19 cellular contexts compared by ENCODE assay signal in the genomic region with DNA sequence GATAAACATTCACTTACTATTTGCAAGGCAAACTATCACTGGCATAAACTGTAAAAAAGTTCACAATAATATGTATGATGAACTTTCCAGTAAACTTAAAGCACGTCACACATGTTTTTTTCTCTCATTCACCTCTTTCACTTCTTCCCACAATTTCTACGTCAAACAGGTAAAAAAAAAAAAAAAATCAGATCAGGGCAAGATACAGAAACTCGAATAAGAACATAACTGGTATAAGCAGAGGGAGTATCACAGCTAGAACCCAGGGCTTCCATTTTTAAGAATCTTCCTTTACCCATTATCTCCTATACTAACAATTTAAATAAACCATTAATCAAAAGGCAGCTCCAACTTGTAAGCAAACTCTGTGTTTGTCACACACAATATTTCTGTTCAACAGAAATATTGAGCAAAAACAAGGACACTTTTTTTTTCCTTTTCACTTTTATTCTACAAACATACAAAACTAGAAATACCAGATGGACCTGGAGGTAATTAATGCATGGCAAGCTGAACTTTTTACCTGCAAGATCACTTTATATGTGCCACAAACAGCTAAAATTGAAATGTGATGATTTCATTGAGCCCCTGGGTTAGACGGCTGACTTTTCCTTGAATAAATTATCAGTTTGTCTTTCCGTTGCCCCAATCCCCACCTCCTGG. TPM values are rescaled to one million over a fixed set of nuclear protein-coding genes. Genes with fewer than 3 reads are reported as not detected.
DNase-seq lines count a peak whose midpoint lies in the region; ATAC-seq and TF ChIP-seq lines count a peak whose summit lies in the region.
"Had no signal": no experiment of that assay in that cellular context is flagged by ENCODE, and none has a peak within 500 bp of the region (broad histone marks: within the 10 kb centered on the region; RNA-seq: fewer than 3 reads in every experiment).

No MANE protein-coding gene starts in this region.

- ATAC-seq in HG02763 (IDR thresholded peaks at IDR 0.05; ENCODE audit: unreplicated experiment) = no peak
- ATAC-seq: effector memory CD8-positive, alpha-beta T cell; K562 had no signal

- no peaks in the 10 kb centered on the region for H3K9me3 ChIP-seq in prostate gland
- H3K9me3 ChIP-seq: ascending aorta, left ventricle myocardium inferior, testis had no signal

- no peaks in the 10 kb centered on the region for H3K27me3 Mint-ChIP-seq in activated naive CD4-positive, alpha-beta T cell treated with anti-CD3 and anti-CD28 coated beads for 36 hours (ENCODE audit: low read depth)
- H3K27me3 Mint-ChIP-seq in activated naive CD4-positive, alpha-beta T cell treated with anti-CD3 and anti-CD28 coated beads, Interleukin-2, amount 10 ng/mL, durations not matched to agents 7 days and 5 days = peaks cover 9% of the 10 kb centered on the region
- no peaks in the 10 kb centered on the region for H3K27me3 Mint-ChIP-seq in activated T-helper 2 cell treated with anti-CD3 and anti-CD28 coated beads, Interferon-gamma antibody, Interleukin-2, Interleukin-4, amounts not matched to agents 10 μg/mL and 5 μg/mL and 100 μg/mL, durations not matched to agents 14 hours and 24 hours and 36 hours (ENCODE audit: low read depth)

- no peaks in the 10 kb centered on the region for H3K36me3 Mint-ChIP-seq in activated naive CD4-positive, alpha-beta T cell treated with anti-CD3 and anti-CD28 coated beads for 36 hours (ENCODE audit: low read depth)
- H3K36me3 Mint-ChIP-seq in activated naive CD4-positive, alpha-beta T cell treated with anti-CD3 and anti-CD28 coated beads, Interleukin-2, amount 10 ng/mL, durations not matched to agents 7 days and 5 days = no peaks in the 10 kb centered on the region
- H3K36me3 Mint-ChIP-seq in activated T-helper 2 cell treated with anti-CD3 and anti-CD28 coated beads, Interferon-gamma antibody, Interleukin-2, Interleukin-4, amounts not matched to agents 10 μg/mL and 5 μg/mL and 100 μg/mL, durations not matched to agents 14 hours and 24 hours and 36 hours (ENCODE audit: low read depth) = peaks cover 4% of the 10 kb centered on the region
- H3K36me3 Mint-ChIP-seq: CD8-positive, alpha-beta memory T cell had no signal

- intact Hi-C loops in activated naive CD4-positive, alpha-beta T cell treated with anti-CD3 and anti-CD28 coated beads for 36 hours (cut with micrococcal nuclease) = loop anchor here (2.0 to 5.0 kb wide), 2 partner anchors 71 to 150 kb away; no protein-coding TSS in a partner anchor
- intact Hi-C loops in activated T-helper 2 cell treated with anti-CD3 and anti-CD28 coated beads, Interferon-gamma antibody, Interleukin-2, Interleukin-4, amounts not matched to agents 10 μg/mL and 5 μg/mL and 100 μg/mL, durations not matched to agents 14 hours and 24 hours and 36 hours (cut with micrococcal nuclease) = loop anchor here (1.0 to 10.0 kb wide), 10 partner anchors 20 to 501 kb away; no protein-coding TSS in a partner anchor
- intact Hi-C loops in prostate gland (cut with DNase I) = no loop called here

- no peak for TF ChIP-seq CTCF in prostate gland (IDR thresholded peaks at IDR 0.05)

- no peaks in the 10 kb centered on the region for H3K9me3 Mint-ChIP-seq in activated naive CD4-positive, alpha-beta T cell treated with anti-CD3 and anti-CD28 coated beads for 36 hours
- no peaks in the 10 kb centered on the region for H3K9me3 Mint-ChIP-seq in activated naive CD4-positive, alpha-beta T cell treated with anti-CD3 and anti-CD28 coated beads, Interleukin-2, amount 10 ng/mL, durations not matched to agents 7 days and 5 days
- H3K9me3 Mint-ChIP-seq in activated T-helper 2 cell treated with anti-CD3 and anti-CD28 coated beads, Interferon-gamma antibody, Interleukin-2, Interleukin-4, amounts not matched to agents 10 μg/mL and 5 μg/mL and 100 μg/mL, durations not matched to agents 14 hours and 24 hours and 36 hours = peaks cover 5% of the 10 kb centered on the region
- H3K9me3 Mint-ChIP-seq: CD8-positive, alpha-beta memory T cell; effector memory CD8-positive, alpha-beta T cell had no signal

- CTCF ChIA-PET in activated naive CD4-positive, alpha-beta T cell treated with anti-CD3 and anti-CD28 coated beads for 36 hours (lab: Charles Lee) = interaction anchor here (1.1 to 1.9 kb wide), 2 partner anchors 29 to 139 kb away, joined by 4 to 5 read pairs; no protein-coding TSS in a partner anchor
- CTCF ChIA-PET in activated naive CD4-positive, alpha-beta T cell treated with anti-CD3 and anti-CD28 coated beads, Interleukin-2, amount 10 ng/mL, durations not matched to agents 7 days and 5 days (lab: Charles Lee) = interaction anchor here (0.6 to 1.2 kb wide), 2 partner anchors 17 to 384 kb away, joined by 3 to 4 read pairs; no protein-coding TSS in a partner anchor

- no peak overlapping the region for H3K4me3 ChIP-seq in prostate gland
- H3K4me3 ChIP-seq: ascending aorta, K562, left ventricle myocardium inferior, testis had no signal

- TF ChIP-seq POLR2A in prostate gland (IDR thresholded peaks at IDR 0.05) = no peak

- no peak overlapping the region for H3K4me3 Mint-ChIP-seq in activated naive CD4-positive, alpha-beta T cell treated with anti-CD3 and anti-CD28 coated beads for 36 hours
- H3K4me3 Mint-ChIP-seq in activated naive CD4-positive, alpha-beta T cell treated with anti-CD3 and anti-CD28 coated beads, Interleukin-2, amount 10 ng/mL, durations not matched to agents 7 days and 5 days = no peak overlapping the region
- H3K4me3 Mint-ChIP-seq in activated T-helper 2 cell treated with anti-CD3 and anti-CD28 coated beads, Interferon-gamma antibody, Interleukin-2, Interleukin-4, amounts not matched to agents 10 μg/mL and 5 μg/mL and 100 μg/mL, durations not matched to agents 14 hours and 24 hours and 36 hours (ENCODE audit: low read depth) = peak overlapping the region; percentile 23
- H3K4me3 Mint-ChIP-seq: CD8-positive, alpha-beta memory T cell; effector memory CD8-positive, alpha-beta T cell had no signal

- no peak for DNase-seq in activated naive CD4-positive, alpha-beta T cell treated with anti-CD3 and anti-CD28 coated beads for 36 hours
- no peak for DNase-seq in activated naive CD4-positive, alpha-beta T cell treated with anti-CD3 and anti-CD28 coated beads, Interleukin-2, amount 10 ng/mL, durations not matched to agents 7 days and 5 days
- DNase-seq in NCI-H526 treated with DMSO at 0.1 percent for 48 hours (lab: John Stamatoyannopoulos, UW) (peak; percentile 97), prostate gland (ENCODE audit: low spot score) (no peak), NCI-H510A treated with DMSO at 0.1 percent for 48 hours (lab: John Stamatoyannopoulos, UW) (no peak), NOMO-1 (lab: John Stamatoyannopoulos, UW; ENCODE audit: unreplicated experiment in 2 of 2) (no peak)
- DNase-seq in activated T-helper 2 cell treated with anti-CD3 and anti-CD28 coated beads, Interferon-gamma antibody, Interleukin-2, Interleukin-4, amounts not matched to agents 10 μg/mL and 5 μg/mL and 100 μg/mL, durations not matched to agents 14 hours and 24 hours and 36 hours (ENCODE audit: low spot score) = no peak
- DNase-seq: activated effector memory CD4-positive, alpha-beta T cell treated with anti-CD3 and anti-CD28 coated beads, Interleukin-2, amount 50 U/mL, for 16 hours; CD8-positive, alpha-beta memory T cell; DND-41; effector memory CD8-positive, alpha-beta T cell; left ventricle myocardium inferior; NCI-H2081; NCI-H510A; stimulated activated CD4-positive, alpha-beta T cell treated with anti-CD3 and anti-CD28 coated beads, Interleukin-12 subunit alpha, Interleukin-12 subunit beta, amount 100 ng/mL, for 4 hours; testis had no signal

- H3K27ac ChIP-seq in prostate gland = peak overlapping the region; percentile 50 to 71
- H3K27ac ChIP-seq: ascending aorta, left ventricle myocardium inferior, testis had no signal

- peaks cover 17% of the 10 kb centered on the region for H3K4me1 Mint-ChIP-seq in activated naive CD4-positive, alpha-beta T cell treated with anti-CD3 and anti-CD28 coated beads for 36 hours (ENCODE audit: low read depth)
- H3K4me1 Mint-ChIP-seq in activated naive CD4-positive, alpha-beta T cell treated with anti-CD3 and anti-CD28 coated beads, Interleukin-2, amount 10 ng/mL, durations not matched to agents 7 days and 5 days = peaks cover 17% of the 10 kb centered on the region
- peaks cover 41% of the 10 kb centered on the region for H3K4me1 Mint-ChIP-seq in activated T-helper 2 cell treated with anti-CD3 and anti-CD28 coated beads, Interferon-gamma antibody, Interleukin-2, Interleukin-4, amounts not matched to agents 10 μg/mL and 5 μg/mL and 100 μg/mL, durations not matched to agents 14 hours and 24 hours and 36 hours (ENCODE audit: low read depth)
- H3K4me1 Mint-ChIP-seq: CD8-positive, alpha-beta memory T cell had no signal

- H3K27ac Mint-ChIP-seq in activated naive CD4-positive, alpha-beta T cell treated with anti-CD3 and anti-CD28 coated beads for 36 hours = peak overlapping the region; percentile 57
- no peak overlapping the region for H3K27ac Mint-ChIP-seq in activated naive CD4-positive, alpha-beta T cell treated with anti-CD3 and anti-CD28 coated beads, Interleukin-2, amount 10 ng/mL, durations not matched to agents 7 days and 5 days
- H3K27ac Mint-ChIP-seq in activated T-helper 2 cell treated with anti-CD3 and anti-CD28 coated beads, Interferon-gamma antibody, Interleukin-2, Interleukin-4, amounts not matched to agents 10 μg/mL and 5 μg/mL and 100 μg/mL, durations not matched to agents 14 hours and 24 hours and 36 hours = peak overlapping the region; percentile 93
- H3K27ac Mint-ChIP-seq: effector memory CD8-positive, alpha-beta T cell had no signal

- 37% methylated on average over 5 of the region's 5 CpGs for WGBS in prostate gland

- H3K4me1 ChIP-seq in prostate gland (replicated peaks) = no peaks in the 10 kb centered on the region
- H3K4me1 ChIP-seq: ascending aorta, left ventricle myocardium inferior, testis had no signal

- H3K27me3 ChIP-seq in prostate gland (replicated peaks; ENCODE audit: insufficient read depth) = no peaks in the 10 kb centered on the region
- H3K27me3 ChIP-seq: ascending aorta, testis had no signal

- H3K36me3 ChIP-seq in prostate gland = no peaks in the 10 kb centered on the region
- H3K36me3 ChIP-seq: ascending aorta, left ventricle myocardium inferior had no signal

RNA-seq across cellular contexts. Expression of a gene that starts 47.5 kb away (rescaled TPM):
- total RNA-seq in activated naive CD4-positive, alpha-beta T cell treated with anti-CD3 and anti-CD28 coated beads for 36 hours = under 1 TPM; 0.19 to 0.27 TPM
- total RNA-seq in activated T-helper 2 cell treated with anti-CD3 and anti-CD28 coated beads, Interferon-gamma antibody, Interleukin-2, Interleukin-4, amounts not matched to agents 10 μg/mL and 5 μg/mL and 100 μg/mL, durations not matched to agents 14 hours and 24 hours and 36 hours = 0.09 TPM in 1 of 2 replicates, not detected in the other
- total RNA-seq in prostate gland = 10 to 100 TPM; 12.6 to 14.3 TPM
- total RNA-seq: CD8-positive, alpha-beta memory T cell; K562 had no signal

Comparison
In these comparisons a context has a peak if more than half of its experiments do, and no peak if none do; other contexts are left out.
1. RNA of a gene that starts 47.5 kb away (total RNA-seq): 12.6 to 14.3 TPM in prostate gland; 0.19 to 0.27 TPM in activated naive CD4-positive, alpha-beta T cell treated with anti-CD3 and anti-CD28 coated beads for 36 hours and 0.09 TPM in activated T-helper 2 cell treated with anti-CD3 and anti-CD28 coated beads, Interferon-gamma antibody, Interleukin-2, Interleukin-4, amounts not matched to agents 10 μg/mL and 5 μg/mL and 100 μg/mL, durations not matched to agents 14 hours and 24 hours and 36 hours; every median in the first group is over 10 times any median in the second.